Comparison of ENCODE assay signal across 16 cellular contexts in genomic region chr7:64046041-64046389, GRCh38. TPM values are rescaled to one million over a fixed set of nuclear protein-coding genes. Genes with fewer than 3 reads are reported as not detected.
DNase-seq lines count a peak whose midpoint lies in the region; ATAC-seq and TF ChIP-seq lines count a peak whose summit lies in the region.
"Had no signal": no experiment of that assay in that cellular context is flagged by ENCODE, and none has a peak within 500 bp of the region (broad histone marks: within the 10 kb centered on the region; RNA-seq: fewer than 3 reads in every experiment).

No MANE protein-coding gene starts in this region.

- peaks cover 0 to 89% (median 5%) of the 10 kb centered on the region in 11 donors for H3K9me3 ChIP-seq in heart right ventricle

- 22 to 25% methylated on average over 12 of the region's 12 CpGs for WGBS in heart right ventricle, 2 donors

- peaks cover 0 to 11% of the 10 kb centered on the region in 2 donors for H3K4me1 Mint-ChIP-seq in natural killer cell
- H3K4me1 Mint-ChIP-seq in natural killer cell treated with Interleukin-12 subunit alpha and Interleukin-12 subunit beta and Interleukin-15 and Interleukin-18, amount 100 ng/mL, for 72 hours (ENCODE audit: low read depth in 2 of 2), result peaks cover 0 to 2% of the 10 kb centered on the region in 2 donors

- H3K4me1 ChIP-seq in heart right ventricle (peaks cover 0 to 10% (median 0%) of the 10 kb centered on the region in 9 donors), rectal smooth muscle tissue (ENCODE audit: control insufficient read depth, insufficient read depth, low read length) (no peaks in the 10 kb centered on the region)

- no peaks in the 10 kb centered on the region for H3K27me3 Mint-ChIP-seq in natural killer cell (ENCODE audit: low read depth in 2 of 2)
- no peaks in the 10 kb centered on the region for H3K27me3 Mint-ChIP-seq in natural killer cell treated with Interleukin-12 subunit alpha and Interleukin-12 subunit beta and Interleukin-15 and Interleukin-18, amount 100 ng/mL, for 72 hours
- H3K27me3 Mint-ChIP-seq: type B pancreatic cell had no signal

- no peaks in the 10 kb centered on the region for H3K27me3 ChIP-seq in heart right ventricle
- no peaks in the 10 kb centered on the region for H3K27me3 ChIP-seq in rectal smooth muscle tissue (ENCODE audit: control insufficient read depth, insufficient read depth, low read length)

- peak overlapping the region in 1 of 2 donors; percentile 89 for H3K27ac Mint-ChIP-seq in natural killer cell
- H3K27ac Mint-ChIP-seq in natural killer cell treated with Interleukin-12 subunit alpha and Interleukin-12 subunit beta and Interleukin-15 and Interleukin-18, amount 100 ng/mL, for 72 hours, result no peak overlapping the region
- H3K27ac Mint-ChIP-seq: type B pancreatic cell had no signal

- no peaks in the 10 kb centered on the region for H3K36me3 ChIP-seq in heart right ventricle
- no peaks in the 10 kb centered on the region for H3K36me3 ChIP-seq in rectal smooth muscle tissue (ENCODE audit: control insufficient read depth, insufficient read depth, low read length)

- no peak for TF ChIP-seq CTCF in natural killer cell (IDR thresholded peaks at IDR 0.05)
- no peak for TF ChIP-seq CTCF in heart right ventricle (IDR thresholded peaks at IDR 0.05)

- no peak overlapping the region for H3K9ac ChIP-seq in rectal smooth muscle tissue (ENCODE audit: low read length)

- intact Hi-C loops in natural killer cell (cut with micrococcal nuclease), result no loop called here
- intact Hi-C loops in heart right ventricle (cut with DNase I), result loop anchor here in 2 of 10 donors (10.0 kb wide), 2 partner anchors 61 to 121 kb away; no protein-coding TSS in a partner anchor

- DNase-seq in natural killer cell, result no peak
- DNase-seq in natural killer cell treated with Interleukin-12 subunit alpha and Interleukin-12 subunit beta and Interleukin-15 and Interleukin-18, amount 100 ng/mL, for 72 hours (ENCODE audit: low spot score), result no peak
- DNase-seq in heart right ventricle, result no peak
- DNase-seq in inferior parietal cortex (ENCODE audit: extremely low spot score), result no peak
- DNase-seq in stimulated activated CD4-positive, alpha-beta T cell treated with anti-CD3 and anti-CD28 coated beads, Interleukin-15, amount 100 ng/mL, for 24 hours, result no peak
- no peak for DNase-seq in NCI-H2171 treated with DMSO at 0.1 percent for 48 hours (lab: John Stamatoyannopoulos, UW)
- DNase-seq: activated naive CD4-positive, alpha-beta T cell treated with anti-CD3 and anti-CD28 coated beads, Interleukin-2, amount 50 U/mL, for 16 hours; dermis blood vessel endothelial cell; foreskin melanocyte; HCEC 1CT; NCI-H187; T-helper 1 cell had no signal

- ATAC-seq in natural killer cell (no peak), heart right ventricle (peak in 4 of 8 donors; percentile 7 to 31 (median 21)), HG03439 (IDR thresholded peaks at IDR 0.05; ENCODE audit: unreplicated experiment) (no peak)
- ATAC-seq in natural killer cell treated with Interleukin-12 subunit alpha and Interleukin-12 subunit beta and Interleukin-15 and Interleukin-18, amount 100 ng/mL, for 72 hours, result no peak

- peak overlapping the region; percentile 83 for H3K4me3 Mint-ChIP-seq in natural killer cell
- H3K4me3 Mint-ChIP-seq in natural killer cell treated with Interleukin-12 subunit alpha and Interleukin-12 subunit beta and Interleukin-15 and Interleukin-18, amount 100 ng/mL, for 72 hours, result no peak overlapping the region
- H3K4me3 Mint-ChIP-seq: type B pancreatic cell had no signal

- H3K9me3 Mint-ChIP-seq in natural killer cell, result peaks cover 5 to 14% of the 10 kb centered on the region in 2 donors
- peaks cover 13% of the 10 kb centered on the region for H3K9me3 Mint-ChIP-seq in natural killer cell treated with Interleukin-12 subunit alpha and Interleukin-12 subunit beta and Interleukin-15 and Interleukin-18, amount 100 ng/mL, for 72 hours

- H3K27ac ChIP-seq in heart right ventricle (peak overlapping the region in 8 of 10 donors; percentile 66 to 88 (median 86)), rectal smooth muscle tissue (ENCODE audit: low read depth, low read length) (peak overlapping the region; percentile 85)

- H3K36me3 Mint-ChIP-seq in natural killer cell, result peaks cover 27% of the 10 kb centered on the region
- H3K36me3 Mint-ChIP-seq in natural killer cell treated with Interleukin-12 subunit alpha and Interleukin-12 subunit beta and Interleukin-15 and Interleukin-18, amount 100 ng/mL, for 72 hours, result peaks cover 16% of the 10 kb centered on the region
- H3K36me3 Mint-ChIP-seq: type B pancreatic cell had no signal

- H3K4me3 ChIP-seq in heart right ventricle (peak overlapping the region; percentile 52 to 75 (median 62)), rectal smooth muscle tissue (ENCODE audit: low read length) (peak overlapping the region; percentile 73)

RNA-seq across cellular contexts. Expression of gene ZNF727, which starts 0.8 kb away (rescaled TPM):
- total RNA-seq in natural killer cell (1 to 10 TPM in 1 of 3 donors, under 1 TPM in 1, not detected in 1; 1.00 to 1.8 TPM), heart right ventricle (1 to 10 TPM; 1.4 to 5.1 (median 2.5) TPM)
- total RNA-seq in natural killer cell treated with Interleukin-12 subunit alpha and Interleukin-12 subunit beta and Interleukin-15 and Interleukin-18, amount 100 ng/mL, for 72 hours, result under 1 TPM in 1 of 2 donors, not detected in 1; 0.76 TPM
- under 1 TPM in 1 of 2 donors, not detected in 1; 0.29 TPM for polyA plus RNA-seq in heart right ventricle

RNA-seq across cellular contexts. Expression of gene ZNF722, which starts 47.4 kb away (rescaled TPM):
- total RNA-seq in natural killer cell (not detected), heart right ventricle (not detected)
- not detected for total RNA-seq in natural killer cell treated with Interleukin-12 subunit alpha and Interleukin-12 subunit beta and Interleukin-15 and Interleukin-18, amount 100 ng/mL, for 72 hours
- polyA plus RNA-seq in heart right ventricle, result not detected
- total RNA-seq: dermis blood vessel endothelial cell, posterior vena cava had no signal
